11 cellular contexts compared by ENCODE assay signal in the genomic region with DNA sequence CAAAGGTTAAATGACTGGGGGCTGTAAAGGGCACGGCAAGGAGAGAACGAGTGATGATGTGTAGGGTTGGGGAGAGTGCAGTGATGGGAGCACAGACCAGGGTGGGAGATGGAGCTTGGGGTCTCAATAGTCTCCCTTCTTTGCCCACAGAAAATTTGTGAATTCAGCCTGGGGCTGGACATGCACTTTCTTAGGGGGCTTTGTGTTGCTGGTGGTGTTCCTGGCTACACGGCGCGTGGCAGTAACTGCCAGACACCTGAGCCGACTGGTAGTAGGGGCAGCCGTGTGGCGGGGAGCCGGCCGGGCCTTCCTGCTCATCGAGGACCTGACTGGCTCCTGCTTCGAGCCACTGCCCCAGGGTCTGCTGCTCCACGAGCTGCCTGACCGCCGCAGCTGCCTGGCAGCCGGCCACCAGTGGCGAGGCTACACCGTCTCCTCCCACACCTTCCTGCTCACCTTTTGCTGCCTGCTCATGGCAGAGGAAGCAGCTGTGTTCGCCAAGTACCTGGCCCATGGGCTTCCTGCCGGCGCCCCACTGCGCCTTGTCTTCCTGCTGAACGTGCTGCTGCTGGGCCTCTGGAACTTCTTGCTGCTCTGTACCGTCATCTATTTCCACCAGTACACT. TPM values are rescaled to one million over a fixed set of nuclear protein-coding genes. Genes with fewer than 3 reads are reported as not detected.
DNase-seq lines count a peak whose midpoint lies in the region; ATAC-seq and TF ChIP-seq lines count a peak whose summit lies in the region.
"Had no signal": no experiment of that assay in that cellular context is flagged by ENCODE, and none has a peak within 500 bp of the region (broad histone marks: within the 10 kb centered on the region; RNA-seq: fewer than 3 reads in every experiment).

No MANE protein-coding gene starts in this region.

- peak overlapping the region; percentile 47 for H3K27ac ChIP-seq in CD4-positive, alpha-beta T cell (ENCODE audit: low read depth, low read length)
- peak overlapping the region; percentile 68 for H3K27ac ChIP-seq in naive thymus-derived CD4-positive, alpha-beta T cell (ENCODE audit: low read depth, low read length)

- peak overlapping the region; percentile 59 for H3K4me3 Mint-ChIP-seq in CD4-positive, alpha-beta T cell
- peak overlapping the region; percentile 25 for H3K4me3 Mint-ChIP-seq in activated naive CD4-positive, alpha-beta T cell treated with anti-CD3 and anti-CD28 coated beads for 36 hours
- peak overlapping the region; percentile 37 to 80 (median 70) for H3K4me3 Mint-ChIP-seq in naive thymus-derived CD4-positive, alpha-beta T cell

- TF ChIP-seq CTCF in CD4-positive, alpha-beta T cell (IDR thresholded peaks at IDR 0.05): no peak

- H3K36me3 ChIP-seq in naive thymus-derived CD4-positive, alpha-beta T cell (ENCODE audit: control insufficient read depth in 2 of 3, insufficient read depth in 3 of 3, low read length in 3 of 3): peaks cover 0 to 3% (median 0%) of the 10 kb centered on the region in 3 experiments

- H3K9me3 Mint-ChIP-seq in CD4-positive, alpha-beta T cell: no peaks in the 10 kb centered on the region
- H3K9me3 Mint-ChIP-seq in activated naive CD4-positive, alpha-beta T cell treated with anti-CD3 and anti-CD28 coated beads for 36 hours: no peaks in the 10 kb centered on the region
- H3K9me3 Mint-ChIP-seq in naive thymus-derived CD4-positive, alpha-beta T cell: peaks cover 0 to 4% (median 0%) of the 10 kb centered on the region in 11 donors
- H3K9me3 Mint-ChIP-seq: naive B cell had no signal

- intact Hi-C loops in CD4-positive, alpha-beta T cell (cut with DNase I, micrococcal nuclease): loop anchor here in 1 of 2 experiments (1.0 kb wide), 1 partner anchor 10 kb away; no protein-coding TSS in a partner anchor
- intact Hi-C loops in activated naive CD4-positive, alpha-beta T cell treated with anti-CD3 and anti-CD28 coated beads for 36 hours (cut with micrococcal nuclease): no loop called here
- intact Hi-C loops in naive thymus-derived CD4-positive, alpha-beta T cell (cut with micrococcal nuclease): loop anchor here in 1 of 2 donors (1.0 kb wide), 1 partner anchor 17 kb away; no protein-coding TSS in a partner anchor

- no peak overlapping the region for H3K4me3 ChIP-seq in naive thymus-derived CD4-positive, alpha-beta T cell (ENCODE audit: low read length)

- ATAC-seq in CD4-positive, alpha-beta T cell (ENCODE audit: poor library complexity): no peak
- no peak for ATAC-seq in naive thymus-derived CD4-positive, alpha-beta T cell
- ATAC-seq in HG03442 (IDR thresholded peaks at IDR 0.05; ENCODE audit: unreplicated experiment): no peak
- no peak for ATAC-seq in HG03108 (IDR thresholded peaks at IDR 0.05; ENCODE audit: unreplicated experiment)

- peaks cover 15% of the 10 kb centered on the region for H3K36me3 Mint-ChIP-seq in CD4-positive, alpha-beta T cell (ENCODE audit: low read depth)
- peaks cover 7% of the 10 kb centered on the region for H3K36me3 Mint-ChIP-seq in activated naive CD4-positive, alpha-beta T cell treated with anti-CD3 and anti-CD28 coated beads for 36 hours (ENCODE audit: low read depth)
- peaks cover 0 to 10% (median 0%) of the 10 kb centered on the region in 5 donors for H3K36me3 Mint-ChIP-seq in naive thymus-derived CD4-positive, alpha-beta T cell

- no peak for TF ChIP-seq POLR2A in erythroblast (IDR thresholded peaks at IDR 0.05; ENCODE audit: low read length)

- H3K4me1 Mint-ChIP-seq in CD4-positive, alpha-beta T cell (ENCODE audit: low read depth): peaks cover 41% of the 10 kb centered on the region
- H3K4me1 Mint-ChIP-seq in activated naive CD4-positive, alpha-beta T cell treated with anti-CD3 and anti-CD28 coated beads for 36 hours (ENCODE audit: low read depth): peaks cover 25% of the 10 kb centered on the region
- peaks cover 26 to 41% (median 34%) of the 10 kb centered on the region in 7 donors for H3K4me1 Mint-ChIP-seq in naive thymus-derived CD4-positive, alpha-beta T cell

- peak in 7 of 10 experiments; percentile 12 to 58 (median 36) for DNase-seq in CD4-positive, alpha-beta T cell
- DNase-seq in NCI-H2107 treated with DMSO at 0.1 percent for 48 hours (lab: John Stamatoyannopoulos, UW; ENCODE audit: unreplicated experiment): peak; percentile 68
- peak; percentile 47 for DNase-seq in activated naive CD4-positive, alpha-beta T cell treated with anti-CD3 and anti-CD28 coated beads for 36 hours
- DNase-seq in naive thymus-derived CD4-positive, alpha-beta T cell: peak in 6 of 9 donors; percentile 35 to 50 (median 42)
- DNase-seq in HCEC 1CT: no peak
- DNase-seq in erythroblast (lab: John Stamatoyannopoulos, UW): no peak
- DNase-seq: amygdala, naive B cell, SW 1271 had no signal

- no peaks in the 10 kb centered on the region for H3K27me3 Mint-ChIP-seq in CD4-positive, alpha-beta T cell
- H3K27me3 Mint-ChIP-seq in activated naive CD4-positive, alpha-beta T cell treated with anti-CD3 and anti-CD28 coated beads for 36 hours (ENCODE audit: low read depth): no peaks in the 10 kb centered on the region
- H3K27me3 Mint-ChIP-seq in naive thymus-derived CD4-positive, alpha-beta T cell: no peaks in the 10 kb centered on the region
- H3K27me3 Mint-ChIP-seq: naive B cell had no signal

- POLR2A ChIA-PET in CD4-positive, alpha-beta T cell (lab: Charles Lee): interaction anchor here (0.9 to 11.7 kb wide), 8 partner anchors 9 to 63 kb away, joined by 3 to 296 read pairs (median 8); a partner anchor contains a TSS
- POLR2A ChIA-PET in naive thymus-derived CD4-positive, alpha-beta T cell (lab: Charles Lee): interaction anchor here (0.5 to 11.7 kb wide), 8 partner anchors 11 to 195 kb away, joined by 3 to 298 read pairs (median 3); a partner anchor contains a TSS

- peaks cover 13 to 27% of the 10 kb centered on the region in 2 donors for H3K4me1 ChIP-seq in naive thymus-derived CD4-positive, alpha-beta T cell (ENCODE audit: control insufficient read depth in 2 of 2, insufficient read depth in 2 of 2, low read length in 2 of 2)

- peak overlapping the region; percentile 91 for H3K27ac Mint-ChIP-seq in CD4-positive, alpha-beta T cell
- peak overlapping the region; percentile 77 for H3K27ac Mint-ChIP-seq in activated naive CD4-positive, alpha-beta T cell treated with anti-CD3 and anti-CD28 coated beads for 36 hours
- peak overlapping the region; percentile 73 to 97 (median 93) for H3K27ac Mint-ChIP-seq in naive thymus-derived CD4-positive, alpha-beta T cell

- CTCF ChIA-PET in CD4-positive, alpha-beta T cell (lab: Charles Lee): interaction anchor here (1.5 to 1.6 kb wide), 2 partner anchors 29 to 111 kb away, joined by 3 to 5 read pairs; a partner anchor contains a TSS
- CTCF ChIA-PET in activated naive CD4-positive, alpha-beta T cell treated with anti-CD3 and anti-CD28 coated beads for 36 hours (lab: Charles Lee): interaction anchor here (1.8 kb wide), 1 partner anchor 9 kb away, joined by 5 read pairs; a partner anchor contains a TSS
- CTCF ChIA-PET in naive thymus-derived CD4-positive, alpha-beta T cell (lab: Charles Lee): interaction anchor here (1.1 to 1.7 kb wide), 3 partner anchors 13 to 24 kb away, joined by 3 to 4 read pairs (median 3); a partner anchor contains a TSS

- H3K27me3 ChIP-seq in CD4-positive, alpha-beta T cell (ENCODE audit: control insufficient read depth, insufficient read depth, low read length): no peaks in the 10 kb centered on the region
- no peaks in the 10 kb centered on the region for H3K27me3 ChIP-seq in naive thymus-derived CD4-positive, alpha-beta T cell (ENCODE audit: control insufficient read depth in 2 of 2, insufficient read depth in 2 of 2, low read length in 2 of 2)

- H3K9me3 ChIP-seq in CD4-positive, alpha-beta T cell (ENCODE audit: control insufficient read depth, low read length): no peaks in the 10 kb centered on the region
- H3K9me3 ChIP-seq in naive thymus-derived CD4-positive, alpha-beta T cell (ENCODE audit: control insufficient read depth in 2 of 3, low read length in 3 of 3): no peaks in the 10 kb centered on the region

RNA-seq across cellular contexts. Expression of a gene that starts 1.7 kb away (rescaled TPM):
- 1 to 10 TPM; 1.5 to 1.7 TPM for total RNA-seq in CD4-positive, alpha-beta T cell
- total RNA-seq in activated naive CD4-positive, alpha-beta T cell treated with anti-CD3 and anti-CD28 coated beads for 36 hours: under 1 TPM; 0.19 to 0.30 TPM
- 1 to 10 TPM; 1.8 to 4.3 (median 2.0) TPM for total RNA-seq in naive thymus-derived CD4-positive, alpha-beta T cell
- polyA plus RNA-seq in naive thymus-derived CD4-positive, alpha-beta T cell: 1 to 10 TPM in 1 of 2 donors, under 1 TPM in 1; 0.48 to 1.2 TPM

RNA-seq across cellular contexts. Expression of a gene that starts 3.8 kb away (rescaled TPM):
- 100 to 1,000 TPM; 166 to 171 TPM for total RNA-seq in CD4-positive, alpha-beta T cell
- 100 to 1,000 TPM; 406 to 416 TPM for total RNA-seq in activated naive CD4-positive, alpha-beta T cell treated with anti-CD3 and anti-CD28 coated beads for 36 hours
- total RNA-seq in naive thymus-derived CD4-positive, alpha-beta T cell: 100 to 1,000 TPM; 189 to 583 (median 202) TPM
- 100 to 1,000 TPM; 698 to 703 TPM for polyA plus RNA-seq in naive thymus-derived CD4-positive, alpha-beta T cell

RNA-seq across cellular contexts. Expression of a gene that starts 9.2 kb away (rescaled TPM):
- total RNA-seq in CD4-positive, alpha-beta T cell: 10 to 100 TPM; 11.8 to 13.1 TPM
- total RNA-seq in activated naive CD4-positive, alpha-beta T cell treated with anti-CD3 and anti-CD28 coated beads for 36 hours: 10 to 100 TPM; 38.4 to 38.9 TPM
- 10 to 100 TPM in 4 of 5 experiments, 1 to 10 TPM in 1; 9.0 to 25.5 (median 22.3) TPM for total RNA-seq in naive thymus-derived CD4-positive, alpha-beta T cell
- polyA plus RNA-seq in naive thymus-derived CD4-positive, alpha-beta T cell: 10 to 100 TPM in 1 of 2 donors, 1 to 10 TPM in 1; 9.6 to 12.4 TPM

RNA-seq across cellular contexts. Expression of a gene that starts 14.2 kb away (rescaled TPM):
- 10 to 100 TPM; 81.7 to 83.2 TPM for total RNA-seq in CD4-positive, alpha-beta T cell
- total RNA-seq in activated naive CD4-positive, alpha-beta T cell treated with anti-CD3 and anti-CD28 coated beads for 36 hours: 100 to 1,000 TPM; 392 to 404 TPM
- 100 to 1,000 TPM; 120 to 777 (median 143) TPM for total RNA-seq in naive thymus-derived CD4-positive, alpha-beta T cell
- 100 to 1,000 TPM; 402 to 435 TPM for polyA plus RNA-seq in naive thymus-derived CD4-positive, alpha-beta T cell

RNA-seq across cellular contexts. Expression of a gene that starts 15.1 kb away (rescaled TPM):
- total RNA-seq in CD4-positive, alpha-beta T cell: 10 to 100 TPM; 46.0 to 57.8 TPM
- total RNA-seq in activated naive CD4-positive, alpha-beta T cell treated with anti-CD3 and anti-CD28 coated beads for 36 hours: 10 to 100 TPM; 51.1 to 53.8 TPM
- total RNA-seq in naive thymus-derived CD4-positive, alpha-beta T cell: 100 to 1,000 TPM in 1 of 5 experiments, 10 to 100 TPM in 4; 64.0 to 151 (median 95.4) TPM
- 10 to 100 TPM; 40.9 to 48.1 TPM for polyA plus RNA-seq in naive thymus-derived CD4-positive, alpha-beta T cell

Comparison
In these comparisons a context has a peak if more than half of its experiments do, and no peak if none do; other contexts are left out.
1. DNase-seq: peak in CD4-positive, alpha-beta T cell (7 of 10), NCI-H2107 treated with DMSO at 0.1 percent for 48 hours (single experiment), activated naive CD4-positive, alpha-beta T cell treated with anti-CD3 and anti-CD28 coated beads for 36 hours (single experiment) and naive thymus-derived CD4-positive, alpha-beta T cell (6 of 9); none in HCEC 1CT (single experiment) and erythroblast (0 of 2).
2. Peak in every context shown above with its lines, with median percentiles within 50 percentile points of each other: H3K27ac Mint-ChIP-seq and H3K4me3 Mint-ChIP-seq.